ENCODE assay signal across 18 cellular contexts in the genomic region with DNA sequence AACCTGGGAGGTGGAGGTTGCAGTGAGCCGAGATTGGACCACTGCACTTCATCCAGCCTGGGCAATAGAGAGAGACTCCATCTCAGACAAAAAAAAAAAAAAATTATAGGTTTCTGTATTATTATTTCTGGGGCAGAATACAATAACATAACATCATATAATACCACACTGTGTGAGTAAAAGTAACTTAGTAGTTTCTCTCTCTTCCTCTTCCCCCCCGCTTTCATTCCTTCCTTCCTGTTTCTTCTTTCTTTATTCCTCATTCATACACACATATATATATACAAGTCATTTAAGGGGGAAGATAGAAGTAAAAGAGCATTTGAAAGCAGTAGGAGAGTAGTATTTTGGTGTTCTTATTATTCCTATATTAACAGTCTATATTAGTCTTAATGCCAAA.
"Had no signal": no experiment of that assay in that cellular context is flagged by ENCODE, and none has a peak within 500 bp of the region (broad histone marks: within the 10 kb centered on the region; RNA-seq: fewer than 3 reads in every experiment).

No MANE protein-coding gene starts in this region.

- H3K27ac Mint-ChIP-seq: memory B cell; naive thymus-derived CD4-positive, alpha-beta T cell; natural killer cell treated with Interleukin-12 subunit alpha and Interleukin-12 subunit beta and Interleukin-15 and Interleukin-18, amount 100 ng/mL, for 72 hours; progenitor cell of endocrine pancreas; stimulated activated memory B cell treated with anti-CD40 and anti-IgM and Interleukin-4, amounts not matched to agents 10 μg/mL and 1 μg/mL and 100 μg/mL, for 72 hours; type B pancreatic cell had no signal

- H3K4me3 Mint-ChIP-seq: memory B cell; naive thymus-derived CD4-positive, alpha-beta T cell; natural killer cell treated with Interleukin-12 subunit alpha and Interleukin-12 subunit beta and Interleukin-15 and Interleukin-18, amount 100 ng/mL, for 72 hours; stimulated activated memory B cell treated with anti-CD40 and anti-IgM and Interleukin-4, amounts not matched to agents 10 μg/mL and 1 μg/mL and 100 μg/mL, for 72 hours; type B pancreatic cell had no signal

- ATAC-seq: mucosa of descending colon; naive thymus-derived CD4-positive, alpha-beta T cell; natural killer cell treated with Interleukin-12 subunit alpha and Interleukin-12 subunit beta and Interleukin-15 and Interleukin-18, amount 100 ng/mL, for 72 hours; right lobe of liver; stimulated activated memory B cell treated with anti-CD40 and anti-IgM and Interleukin-4, amounts not matched to agents 10 μg/mL and 1 μg/mL and 100 μg/mL, for 72 hours; stimulated activated naive CD8-positive, alpha-beta T cell treated with anti-CD3 and anti-CD28 coated beads, Interleukin-15, Interleukin-2, amounts not matched to agents 100 U/mL and 50 U/mL, for 24 hours had no signal

- H3K9me3 Mint-ChIP-seq: natural killer cell treated with Interleukin-12 subunit alpha and Interleukin-12 subunit beta and Interleukin-15 and Interleukin-18, amount 100 ng/mL, for 72 hours had no signal

- DNase-seq: islet precursor cell; left ventricle myocardium inferior; midbrain; mucosa of descending colon; naive thymus-derived CD4-positive, alpha-beta T cell; ovary; right lobe of liver; stimulated activated CD4-positive, alpha-beta T cell treated with anti-CD3 and anti-CD28 coated beads, Interleukin-1b, Interleukin-23, amount 100 ng/mL, for 48 hours; stimulated activated CD4-positive, alpha-beta T cell treated with anti-CD3 and anti-CD28 coated beads, Interleukin-2, amount 100 ng/mL, for 48 hours; stimulated activated CD4-positive, alpha-beta T cell treated with anti-CD3 and anti-CD28 coated beads, Interleukin-4, amount 100 ng/mL, for 4 hours; stimulated activated CD8-positive, alpha-beta memory T cell treated with anti-CD3 and anti-CD28 coated beads, Interleukin-4, amount 100 ng/mL, for 48 hours; stimulated activated naive CD8-positive, alpha-beta T cell treated with anti-CD3 and anti-CD28 coated beads, Interleukin-15, Interleukin-2, amounts not matched to agents 100 U/mL and 50 U/mL, for 24 hours; uterus had no signal

- H3K27me3 Mint-ChIP-seq: memory B cell; naive thymus-derived CD4-positive, alpha-beta T cell; natural killer cell treated with Interleukin-12 subunit alpha and Interleukin-12 subunit beta and Interleukin-15 and Interleukin-18, amount 100 ng/mL, for 72 hours; progenitor cell of endocrine pancreas; stimulated activated memory B cell treated with anti-CD40 and anti-IgM and Interleukin-4, amounts not matched to agents 10 μg/mL and 1 μg/mL and 100 μg/mL, for 72 hours; type B pancreatic cell had no signal
